ENCODE assay signal across 32 cellular contexts in genomic region chr9:74331607-74332006, GRCh38.
"Had no signal": no experiment of that assay in that cellular context is flagged by ENCODE, and none has a peak within 500 bp of the region (broad histone marks: within the 10 kb centered on the region; RNA-seq: fewer than 3 reads in every experiment).

No MANE protein-coding gene starts in this region.

- H3K27me3 ChIP-seq: SJCRH30 had no signal

- H3K9me3 ChIP-seq: SJCRH30 had no signal

- H3K27ac ChIP-seq: PC-9, RWPE1, SJCRH30, SK-N-MC had no signal

- H3K36me3 ChIP-seq: SJCRH30 had no signal

- H2AFZ ChIP-seq: PC-9 had no signal

- ATAC-seq: Panc1, Right ventricle myocardium inferior, SK-N-SH treated with all-trans-retinoic acid at 6 μM for 48 hours, T-cell had no signal

- H3K4me2 ChIP-seq: PC-9 had no signal

- H3K4me1 ChIP-seq: SJCRH30 had no signal

- FAIRE-seq: RCC 7860 had no signal

- DNase-seq: NCI-H1048, NCI-H1092 treated with DMSO at 0.1 percent for 48 hours, NCI-H1105 treated with DMSO at 0.1 percent for 48 hours, NCI-H1417, NCI-H1436, NCI-H146, NCI-H1694, NCI-H187, NCI-H1930, NCI-H2029 treated with DMSO at 0.1 percent for 48 hours, NCI-H2081 treated with DMSO at 0.1 percent for 48 hours, NCI-H2107, NCI-H2171, NCI-H226, NCI-H446 treated with DMSO at 0.1 percent for 48 hours, NCI-H510A, NCI-H524, NCI-H526, NCI-H69, NCI-H748 treated with DMSO at 0.1 percent for 48 hours, NCI-H82, PC-9, SHP77, SIG-M5, SJCRH30, T-cell had no signal

- H3K4me3 ChIP-seq: PC-9, SJCRH30, SK-N-MC had no signal
